Comparison of ENCODE assay signal across 15 cellular contexts in the genomic region with DNA sequence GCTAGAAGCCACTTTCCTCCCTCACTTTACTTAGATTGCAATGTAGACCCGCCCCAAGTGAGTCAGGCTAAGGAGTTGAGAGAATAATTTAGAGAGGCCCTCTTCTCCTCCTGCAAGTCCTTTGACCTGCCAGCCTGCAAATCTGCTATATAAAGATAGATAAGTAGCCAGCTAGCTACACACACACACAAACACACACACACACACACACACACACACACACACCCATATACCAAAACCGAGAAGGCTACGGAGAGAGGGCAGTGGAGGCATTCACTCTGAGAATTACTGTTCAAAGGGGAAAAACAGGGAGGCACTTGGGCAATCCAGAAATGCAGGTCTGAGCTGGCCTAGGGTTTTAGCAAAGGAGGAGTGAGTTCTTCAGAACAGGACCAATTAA. TPM values are rescaled to one million over a fixed set of nuclear protein-coding genes. Genes with fewer than 3 reads are reported as not detected.
A peak's percentile ranks its signal among the peaks of the same experiment; 100 is the strongest.
DNase-seq lines count a peak whose midpoint lies in the region; FAIRE-seq and TF ChIP-seq lines count a peak whose summit lies in the region.
"Had no signal": no experiment of that assay in that cellular context is flagged by ENCODE, and none has a peak within 500 bp of the region (broad histone marks: within the 10 kb centered on the region; RNA-seq: fewer than 3 reads in every experiment).

No MANE protein-coding gene starts in this region.

- in situ Hi-C loops in G401 (cut with HindIII; ENCODE audit: low sequenced_read_pairs) = no loop called here

- peaks cover 4 to 12% (median 4%) of the 10 kb centered on the region in 3 donors for H3K27me3 Mint-ChIP-seq in immature natural killer cell (ENCODE audit: low read depth in 3 of 3)
- H3K27me3 Mint-ChIP-seq in progenitor cell of endocrine pancreas = peaks cover 18% of the 10 kb centered on the region
- H3K27me3 Mint-ChIP-seq in endothelial cell (ENCODE audit: unreplicated experiment) = peaks cover 11% of the 10 kb centered on the region

- no peaks in the 10 kb centered on the region for H3K9me3 Mint-ChIP-seq in immature natural killer cell
- no peaks in the 10 kb centered on the region for H3K9me3 Mint-ChIP-seq in progenitor cell of endocrine pancreas (ENCODE audit: low read depth)
- no peaks in the 10 kb centered on the region for H3K9me3 Mint-ChIP-seq in endothelial cell (ENCODE audit: unreplicated experiment)
- H3K9me3 Mint-ChIP-seq: activated T-cell treated with anti-CD3 and anti-CD28 coated beads, Interleukin-2, amount 50 U/mL, for 4 hours; T-cell had no signal

- FAIRE-seq in GM12892 (lab: Jason Lieb, UNC) = peak; percentile 40
- FAIRE-seq: GM18507 had no signal

- H3K27ac ChIP-seq in RWPE1 = peak overlapping the region; percentile 84

- no peaks in the 10 kb centered on the region for H3K36me3 Mint-ChIP-seq in immature natural killer cell
- H3K36me3 Mint-ChIP-seq in progenitor cell of endocrine pancreas (ENCODE audit: insufficient read depth) = no peaks in the 10 kb centered on the region
- H3K36me3 Mint-ChIP-seq in endothelial cell (ENCODE audit: low read depth, unreplicated experiment) = no peaks in the 10 kb centered on the region
- H3K36me3 Mint-ChIP-seq: T-cell had no signal

- CTCF ChIA-PET in RWPE1 (lab: Yijun Ruan, JAX) = no interaction called here

- H3K4me1 Mint-ChIP-seq in immature natural killer cell (peaks cover 11 to 18% of the 10 kb centered on the region in 2 donors), progenitor cell of endocrine pancreas (ENCODE audit: low read depth) (peaks cover 17% of the 10 kb centered on the region), endothelial cell (ENCODE audit: unreplicated experiment) (peaks cover 7% of the 10 kb centered on the region)

- H3K27ac Mint-ChIP-seq in immature natural killer cell (peak overlapping the region in 2 of 6 donors; percentile 12 to 55), progenitor cell of endocrine pancreas (peak overlapping the region; percentile 62), endothelial cell (ENCODE audit: unreplicated experiment) (no peak overlapping the region)
- H3K27ac Mint-ChIP-seq: T-cell had no signal

- TF ChIP-seq CTCF in RWPE1 (conservative IDR thresholded peaks at IDR 0.05; ENCODE audit: low read depth) (no peak), progenitor cell of endocrine pancreas (IDR thresholded peaks at IDR 0.05; ENCODE audit: unreplicated experiment) (no peak), endothelial cell (IDR thresholded peaks at IDR 0.05; ENCODE audit: unreplicated experiment) (no peak)

- no peak for TF ChIP-seq POLR2A in GM12892 (IDR thresholded peaks at IDR 0.05; ENCODE audit: low read depth, low read length)

- H3K4me3 Mint-ChIP-seq in immature natural killer cell (peak overlapping the region in 4 of 5 donors; percentile 4 to 57 (median 33)), progenitor cell of endocrine pancreas (ENCODE audit: low read depth) (peak overlapping the region; percentile 6), endothelial cell (ENCODE audit: unreplicated experiment) (no peak overlapping the region)

- POLR2A ChIA-PET in RWPE1 (lab: Yijun Ruan, JAX; ENCODE audit: low non-redundant PET) = interaction anchor here (0.8 kb wide), 1 partner anchor 22 kb away, joined by 3 read pairs; no protein-coding TSS in a partner anchor

- no peak for DNase-seq in GM12892 (ENCODE audit: insufficient read length)
- no peak for DNase-seq in RWPE1 (ENCODE audit: low spot score)
- no peak for DNase-seq in immature natural killer cell
- DNase-seq in progenitor cell of endocrine pancreas (ENCODE audit: low spot score, unreplicated experiment) = no peak
- no peak for DNase-seq in stimulated activated CD4-positive, alpha-beta T cell treated with anti-CD3 and anti-CD28 coated beads, Interleukin-15, amount 100 ng/mL, for 24 hours
- no peak for DNase-seq in endothelial cell (ENCODE audit: low spot score)
- no peak for DNase-seq in A172 (ENCODE audit: low spot score)
- DNase-seq in G401 (ENCODE audit: low spot score) = no peak
- DNase-seq: activated CD4-positive, alpha-beta T cell treated with anti-CD3 and anti-CD28 coated beads for 48 hours; activated T-cell treated with anti-CD3 and anti-CD28 coated beads, Interleukin-2, amount 50 U/mL, for 4 hours; NCI-H510A; PC-3; stimulated activated CD4-positive, alpha-beta T cell treated with anti-CD3 and anti-CD28 coated beads, Interleukin-4, amount 100 ng/mL, for 1 hour; T-cell had no signal

RNA-seq across cellular contexts. Expression of a gene that starts 23.0 kb away (rescaled TPM):
- polyA plus RNA-seq in GM12892 (2012; ENCODE audit: missing spikeins) = 13.8 TPM
- 10 to 100 TPM; 10.1 to 17.4 (median 12.3) TPM for polyA plus RNA-seq in immature natural killer cell
- total RNA-seq in progenitor cell of endocrine pancreas (24.3 and 27.8 TPM in 2 replicates), endothelial cell (ENCODE audit: unreplicated experiment) (30.1 TPM)
- 6.2 and 8.5 TPM in 2 replicates for total RNA-seq in A172 (2014; rRNA removed; shearing (Covaris generic))
- total RNA-seq in G401 (2014; rRNA removed; shearing (Covaris generic)) = 15.4 and 18.6 TPM in 2 replicates
